ENCODE assay signal across 13 cellular contexts in genomic region chr18:332721-333513, GRCh38.
DNase-seq lines count a peak whose midpoint lies in the region; ATAC-seq and TF ChIP-seq lines count a peak whose summit lies in the region.
"Had no signal": no experiment of that assay in that cellular context is flagged by ENCODE, and none has a peak within 500 bp of the region (broad histone marks: within the 10 kb centered on the region; RNA-seq: fewer than 3 reads in every experiment).

No MANE protein-coding gene starts in this region.

- no peaks in the 10 kb centered on the region for H3K27me3 ChIP-seq in stomach smooth muscle (ENCODE audit: control insufficient read depth in 1 of 2, insufficient read depth in 2 of 2, low read length in 2 of 2)
- no peaks in the 10 kb centered on the region for H3K27me3 ChIP-seq in stomach
- H3K27me3 ChIP-seq: adrenal gland had no signal

- H3K4me1 ChIP-seq in mesodermal cell (ENCODE audit: control insufficient read depth, insufficient read depth, low read length, poor library complexity, severe bottlenecking) (peaks cover 25% of the 10 kb centered on the region), stomach smooth muscle (ENCODE audit: control insufficient read depth, insufficient read depth, low read length) (peaks cover 18% of the 10 kb centered on the region), stomach (peaks cover 0 to 22% (median 10%) of the 10 kb centered on the region in 4 donors)
- H3K4me1 ChIP-seq: adrenal gland had no signal

- WGBS in mesodermal cell (ENCODE audit: insufficient coverage in 2 of 2), 2 experiments = 92 to 95% methylated on average over 12 to 13 of the region's 14 CpGs
- 57 to 80% (median 76%) methylated on average over 14 of the region's 14 CpGs for WGBS in stomach, 5 donors

- TF ChIP-seq EP300 in stomach (IDR thresholded peaks at IDR 0.05) = no peak

- no peak overlapping the region for H3K4me3 ChIP-seq in mesodermal cell (ENCODE audit: extremely low read depth, insufficient read depth, low read length, poor library complexity, severe bottlenecking)
- no peak overlapping the region for H3K4me3 ChIP-seq in stomach smooth muscle (ENCODE audit: low read length in 2 of 2)
- no peak overlapping the region for H3K4me3 ChIP-seq in stomach
- H3K4me3 ChIP-seq: adrenal gland, lower lobe of right lung had no signal

- no peak for TF ChIP-seq POLR2A in stomach (IDR thresholded peaks at IDR 0.05)

- TF ChIP-seq CTCF in stomach (IDR thresholded peaks at IDR 0.05) = no peak

- H3K36me3 ChIP-seq in mesodermal cell (ENCODE audit: control insufficient read depth, insufficient read depth, low read length) = peaks cover 69% of the 10 kb centered on the region
- no peaks in the 10 kb centered on the region for H3K36me3 ChIP-seq in stomach smooth muscle (ENCODE audit: control insufficient read depth in 2 of 2, insufficient read depth in 2 of 2, low read length in 2 of 2)
- H3K36me3 ChIP-seq in stomach = no peaks in the 10 kb centered on the region
- H3K36me3 ChIP-seq: adrenal gland had no signal

- peak; percentile 42 for DNase-seq in GM04504 (ENCODE audit: low read depth)
- peak; percentile 29 for DNase-seq in fibroblast of gingiva (ENCODE audit: low read depth)
- DNase-seq in stomach = no peak
- DNase-seq in occipital lobe (lab: John Stamatoyannopoulos, UW) = no peak
- no peak for DNase-seq in inferior parietal cortex (ENCODE audit: extremely low spot score)
- DNase-seq: EL, NCI-H1436 treated with DMSO at 0.1 percent for 48 hours, NCI-H524 had no signal

- H3K27ac ChIP-seq in mesodermal cell (ENCODE audit: low read depth, low read length, severe bottlenecking) (peak overlapping the region; percentile 53), stomach smooth muscle (ENCODE audit: low read length) (peak overlapping the region; percentile 53), stomach (peak overlapping the region in 1 of 5 donors; percentile 55)
- H3K27ac ChIP-seq: lower lobe of right lung had no signal

- intact Hi-C loops in stomach (cut with DNase I; ENCODE audit: low total_unique reads) = no loop called here

- H3K9ac ChIP-seq in stomach smooth muscle (ENCODE audit: low read length in 2 of 2) = no peak overlapping the region

- H3K9me3 ChIP-seq in mesodermal cell (ENCODE audit: control insufficient read depth, low read length) = no peaks in the 10 kb centered on the region
- no peaks in the 10 kb centered on the region for H3K9me3 ChIP-seq in stomach smooth muscle (ENCODE audit: control insufficient read depth in 2 of 2, low read length in 2 of 2)
- no peaks in the 10 kb centered on the region for H3K9me3 ChIP-seq in stomach
- H3K9me3 ChIP-seq: adrenal gland, lower lobe of right lung had no signal

- no peak for ATAC-seq in HG03521 (IDR thresholded peaks at IDR 0.05; ENCODE audit: unreplicated experiment)

Comparison
In these comparisons a context has a peak if more than half of its experiments do, and no peak if none do; other contexts are left out.
1. DNase-seq: peak in GM04504 (single experiment) and fibroblast of gingiva (single experiment); none in stomach (single experiment), occipital lobe (single experiment) and inferior parietal cortex (single experiment).